ENCODE assay signal across 8 cellular contexts in the genomic region with DNA sequence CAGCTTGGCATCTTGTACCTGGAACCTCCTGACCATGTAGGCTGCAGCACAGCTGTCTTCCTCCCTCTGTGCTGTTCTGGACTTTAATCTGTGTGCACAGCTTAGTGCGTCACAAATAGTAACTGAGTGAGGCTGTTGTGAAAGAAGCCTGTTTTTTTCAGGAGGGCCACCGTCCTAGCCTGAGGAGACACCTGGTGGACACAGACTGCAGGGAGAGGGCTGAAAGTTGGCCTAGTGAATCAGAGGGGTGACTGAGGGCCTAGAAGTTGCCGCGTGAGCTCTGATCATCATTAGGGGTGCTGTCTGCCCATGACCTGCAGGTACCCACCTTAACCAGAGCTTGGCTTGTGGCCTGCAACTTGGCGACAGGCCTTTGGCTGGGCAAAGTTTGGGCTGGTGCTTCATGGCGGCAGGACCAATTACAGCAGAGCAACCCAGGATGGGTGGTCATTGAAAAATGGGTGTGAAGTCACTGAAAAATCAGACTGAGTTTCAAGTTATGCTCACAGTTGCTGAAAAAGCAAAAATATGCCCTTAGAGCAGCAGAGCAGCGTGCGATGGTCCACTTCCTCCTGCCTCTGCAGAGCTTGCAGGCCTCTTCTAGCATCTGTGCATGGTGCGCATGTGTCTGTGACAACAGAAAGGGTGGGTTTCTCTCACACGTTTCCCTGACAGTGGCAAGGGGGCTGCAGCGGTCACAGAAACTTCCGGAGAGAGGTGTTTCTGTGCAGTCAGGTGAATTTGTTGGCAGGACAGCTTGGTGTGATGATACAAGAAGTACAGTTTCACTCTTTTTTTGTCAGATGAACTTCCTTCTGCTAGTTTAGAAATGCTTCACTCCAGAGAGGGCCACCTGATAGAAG. TPM values are rescaled to one million over a fixed set of nuclear protein-coding genes. Genes with fewer than 3 reads are reported as not detected.
DNase-seq lines count a peak whose midpoint lies in the region; ATAC-seq, FAIRE-seq and TF ChIP-seq lines count a peak whose summit lies in the region.

No MANE protein-coding gene starts in this region.

- no peak overlapping the region for H3K9ac ChIP-seq in kidney (ENCODE audit: low read length in 2 of 2)

- H3K27ac ChIP-seq in kidney (ENCODE audit: low read depth in 2 of 2, low read length in 2 of 2), result peak overlapping the region; percentile 26 to 66

- FAIRE-seq in kidney (lab: Jason Lieb, UNC), result no peak

- DNase-seq in kidney (no peak), posterior vena cava (ENCODE audit: low spot score) (no peak), hypothalamus (lab: John Stamatoyannopoulos, UW) (no peak), NCI-H2081 (lab: John Stamatoyannopoulos, UW) (no peak)
- no peak for DNase-seq in activated CD4-positive, alpha-beta T cell treated with anti-CD3 and anti-CD28 coated beads for 4 hours

- peak; percentile 39 for TF ChIP-seq CTCF in GM12873 (IDR thresholded peaks at IDR 0.05; ENCODE audit: insufficient read depth, low read depth, low read length, missing control alignments)
- TF ChIP-seq CTCF in kidney (IDR thresholded peaks at IDR 0.05; ENCODE audit: borderline replicate concordance, extremely low read depth, insufficient read depth), result peak; percentile 42

- peaks cover 0 to 10% of the 10 kb centered on the region in 2 donors for H3K36me3 ChIP-seq in kidney (ENCODE audit: control insufficient read depth in 1 of 2, insufficient read depth in 2 of 2, low read length in 2 of 2)

- no peaks in the 10 kb centered on the region for H3K9me3 ChIP-seq in kidney (ENCODE audit: control insufficient read depth in 1 of 2, low read length in 2 of 2)

- peak; percentile 76 for ATAC-seq in GM21529 (IDR thresholded peaks at IDR 0.05; ENCODE audit: unreplicated experiment)
- ATAC-seq in HG03565 (IDR thresholded peaks at IDR 0.05; ENCODE audit: unreplicated experiment), result peak; percentile 46

- H3K4me1 ChIP-seq in kidney (ENCODE audit: control insufficient read depth in 1 of 2, insufficient read depth in 1 of 2, low read depth in 1 of 2, low read length in 2 of 2), result peaks cover 24 to 25% of the 10 kb centered on the region in 2 donors

- H3K4me3 ChIP-seq in kidney (ENCODE audit: low read length in 2 of 2), result no peak overlapping the region

- intact Hi-C loops in kidney (cut with DNase I), result no loop called here
- intact Hi-C loops in posterior vena cava (cut with DNase I), result no loop called here

RNA-seq across cellular contexts. Expression of a gene that starts 9.6 kb away (rescaled TPM):
- total RNA-seq in kidney, result 12.5 TPM
- 1.8 TPM for polyA plus RNA-seq in kidney (ENCODE audit: insufficient read depth, low read depth, low replicate concordance)
- 1 to 10 TPM; 3.6 to 3.8 TPM for total RNA-seq in posterior vena cava

RNA-seq across cellular contexts. Expression of a gene that starts 25.7 kb away (rescaled TPM):
- total RNA-seq in kidney, result 35.5 TPM
- 37.5 TPM for polyA plus RNA-seq in kidney (ENCODE audit: insufficient read depth, low read depth, low replicate concordance)
- total RNA-seq in posterior vena cava, result 10 to 100 TPM; 37.1 to 41.8 TPM
